ENCODE assay signal across 31 cellular contexts in genomic region chr10:72011976-72012512, GRCh38. TPM values are rescaled to one million over a fixed set of nuclear protein-coding genes. Genes with fewer than 3 reads are reported as not detected.
DNase-seq lines count a peak whose midpoint lies in the region; ATAC-seq and TF ChIP-seq lines count a peak whose summit lies in the region.
"Had no signal": no experiment of that assay in that cellular context is flagged by ENCODE, and none has a peak within 500 bp of the region (broad histone marks: within the 10 kb centered on the region; RNA-seq: fewer than 3 reads in every experiment).

No MANE protein-coding gene starts in this region.

- H3K4me3 ChIP-seq in ascending aorta (no peak overlapping the region), thoracic aorta (no peak overlapping the region)
- H3K4me3 ChIP-seq: colonic mucosa, hepatocyte, pancreas, SJCRH30, thyroid gland had no signal

- peaks cover 32% of the 10 kb centered on the region for H3K4me1 Mint-ChIP-seq in HFFc6 (ENCODE audit: low read depth)
- H3K4me1 Mint-ChIP-seq in nephron = peaks cover 68% of the 10 kb centered on the region
- H3K4me1 Mint-ChIP-seq: activated CD4-positive, alpha-beta T cell treated with anti-CD3 and anti-CD28 coated beads, Interleukin-2, amount 10 ng/mL, durations not matched to agents 7 days and 5 days; activated CD8-positive, alpha-beta memory T cell treated with anti-CD3 and anti-CD28 coated beads, Interleukin-2, amount 10 ng/mL, durations not matched to agents 7 days and 5 days; stimulated activated naive B cell treated with anti-CD40 and anti-IgM and Interleukin-4, amounts not matched to agents 10 μg/mL and 1 μg/mL and 100 μg/mL, for 72 hours had no signal

- H3K27me3 ChIP-seq in ascending aorta (no peaks in the 10 kb centered on the region), thoracic aorta (replicated peaks; ENCODE audit: insufficient read depth) (no peaks in the 10 kb centered on the region)
- H3K27me3 ChIP-seq: brain microvascular endothelial cell, colonic mucosa, hepatocyte, pancreas, SJCRH30, thyroid gland had no signal

- no peaks in the 10 kb centered on the region for H3K9me3 ChIP-seq in ascending aorta
- no peaks in the 10 kb centered on the region for H3K9me3 ChIP-seq in thoracic aorta
- H3K9me3 ChIP-seq: colonic mucosa, pancreas, SJCRH30, thyroid gland had no signal

- H3K9me3 Mint-ChIP-seq in HFFc6 (no peaks in the 10 kb centered on the region), nephron (no peaks in the 10 kb centered on the region)
- H3K9me3 Mint-ChIP-seq: activated CD4-positive, alpha-beta T cell treated with anti-CD3 and anti-CD28 coated beads, Interleukin-2, amount 10 ng/mL, durations not matched to agents 7 days and 5 days; natural killer cell treated with Interleukin-12 subunit alpha and Interleukin-12 subunit beta and Interleukin-15 and Interleukin-18, amount 100 ng/mL, for 72 hours; stimulated activated naive B cell treated with anti-CD40 and anti-IgM and Interleukin-4, amounts not matched to agents 10 μg/mL and 1 μg/mL and 100 μg/mL, for 72 hours had no signal

- peaks cover 15 to 24% of the 10 kb centered on the region in 2 donors for H3K36me3 ChIP-seq in ascending aorta
- peaks cover 30% of the 10 kb centered on the region for H3K36me3 ChIP-seq in thoracic aorta
- H3K36me3 ChIP-seq: colonic mucosa, WERI-Rb-1 had no signal

- intact Hi-C loops in ascending aorta (cut with DNase I) = no loop called here

- no peak overlapping the region for H3K4me3 Mint-ChIP-seq in HFFc6
- no peak overlapping the region for H3K4me3 Mint-ChIP-seq in nephron
- H3K4me3 Mint-ChIP-seq: activated CD4-positive, alpha-beta T cell treated with anti-CD3 and anti-CD28 coated beads, Interleukin-2, amount 10 ng/mL, durations not matched to agents 7 days and 5 days; activated CD8-positive, alpha-beta memory T cell treated with anti-CD3 and anti-CD28 coated beads, Interleukin-2, amount 10 ng/mL, durations not matched to agents 7 days and 5 days; natural killer cell treated with Interleukin-12 subunit alpha and Interleukin-12 subunit beta and Interleukin-15 and Interleukin-18, amount 100 ng/mL, for 72 hours; stimulated activated naive B cell treated with anti-CD40 and anti-IgM and Interleukin-4, amounts not matched to agents 10 μg/mL and 1 μg/mL and 100 μg/mL, for 72 hours had no signal

- H3K27me3 Mint-ChIP-seq in HFFc6 (ENCODE audit: insufficient read depth) (peaks cover 7% of the 10 kb centered on the region), nephron (ENCODE audit: low read depth) (peaks cover 2% of the 10 kb centered on the region)
- H3K27me3 Mint-ChIP-seq: activated CD4-positive, alpha-beta T cell treated with anti-CD3 and anti-CD28 coated beads, Interleukin-2, amount 10 ng/mL, durations not matched to agents 7 days and 5 days; activated CD8-positive, alpha-beta memory T cell treated with anti-CD3 and anti-CD28 coated beads, Interleukin-2, amount 10 ng/mL, durations not matched to agents 7 days and 5 days; natural killer cell treated with Interleukin-12 subunit alpha and Interleukin-12 subunit beta and Interleukin-15 and Interleukin-18, amount 100 ng/mL, for 72 hours had no signal

- H3K27ac Mint-ChIP-seq in HFFc6 = peak overlapping the region; percentile 11; the same call in 1 of the 2 replicates
- peak overlapping the region in 2 of 3 experiments; percentile 58 to 99 for H3K27ac Mint-ChIP-seq in nephron
- H3K27ac Mint-ChIP-seq: activated CD4-positive, alpha-beta T cell treated with anti-CD3 and anti-CD28 coated beads, Interleukin-2, amount 10 ng/mL, durations not matched to agents 7 days and 5 days; activated CD8-positive, alpha-beta memory T cell treated with anti-CD3 and anti-CD28 coated beads, Interleukin-2, amount 10 ng/mL, durations not matched to agents 7 days and 5 days; natural killer cell treated with Interleukin-12 subunit alpha and Interleukin-12 subunit beta and Interleukin-15 and Interleukin-18, amount 100 ng/mL, for 72 hours; stimulated activated naive B cell treated with anti-CD40 and anti-IgM and Interleukin-4, amounts not matched to agents 10 μg/mL and 1 μg/mL and 100 μg/mL, for 72 hours had no signal

- TF ChIP-seq CTCF in HFFc6 (IDR thresholded peaks at IDR 0.05) (no peak), ascending aorta (IDR thresholded peaks at IDR 0.05) (no peak), nephron (IDR thresholded peaks at IDR 0.05; ENCODE audit: unreplicated experiment in 3 of 3) (no peak), thoracic aorta (IDR thresholded peaks at IDR 0.05) (no peak)

- H3K36me3 Mint-ChIP-seq in HFFc6 (ENCODE audit: low read depth) = peaks cover 38% of the 10 kb centered on the region
- peaks cover 21% of the 10 kb centered on the region for H3K36me3 Mint-ChIP-seq in nephron (ENCODE audit: low read depth)
- H3K36me3 Mint-ChIP-seq: activated CD8-positive, alpha-beta memory T cell treated with anti-CD3 and anti-CD28 coated beads, Interleukin-2, amount 10 ng/mL, durations not matched to agents 7 days and 5 days; natural killer cell treated with Interleukin-12 subunit alpha and Interleukin-12 subunit beta and Interleukin-15 and Interleukin-18, amount 100 ng/mL, for 72 hours; stimulated activated naive B cell treated with anti-CD40 and anti-IgM and Interleukin-4, amounts not matched to agents 10 μg/mL and 1 μg/mL and 100 μg/mL, for 72 hours had no signal

- H3K4me1 ChIP-seq in ascending aorta (peaks cover 24 to 39% of the 10 kb centered on the region in 2 donors), thoracic aorta (ENCODE audit: control insufficient read depth in 1 of 2, low read depth in 2 of 2) (peaks cover 34 to 60% of the 10 kb centered on the region in 2 donors)
- H3K4me1 ChIP-seq: colonic mucosa, pancreas had no signal

- ATAC-seq in thoracic aorta (ENCODE audit: insufficient number of reproducible peaks, low FRiP score, low read depth) = no peak
- ATAC-seq in GM19351 (IDR thresholded peaks at IDR 0.05; ENCODE audit: unreplicated experiment) = no peak
- ATAC-seq in GM21786 (IDR thresholded peaks at IDR 0.05; ENCODE audit: unreplicated experiment) = no peak
- ATAC-seq: activated CD8-positive, alpha-beta memory T cell treated with anti-CD3 and anti-CD28 coated beads, Interleukin-2, amount 10 ng/mL, durations not matched to agents 7 days and 5 days; HCT116; left lobe of liver; natural killer cell treated with Interleukin-12 subunit alpha and Interleukin-12 subunit beta and Interleukin-15 and Interleukin-18, amount 100 ng/mL, for 72 hours; Panc1; stimulated activated naive B cell treated with anti-CD40 and anti-IgM and Interleukin-4, amounts not matched to agents 10 μg/mL and 1 μg/mL and 100 μg/mL, for 72 hours had no signal

- H3K27ac ChIP-seq in ascending aorta (peak overlapping the region; percentile 22 to 32), thoracic aorta (peak overlapping the region; percentile 52 to 94)
- H3K27ac ChIP-seq: brain microvascular endothelial cell, colonic mucosa, hepatocyte, pancreas, SJCRH30, WERI-Rb-1 had no signal

- DNase-seq in HFFc6 (no peak), ascending aorta (ENCODE audit: low spot score in 2 of 2) (no peak), thoracic aorta (ENCODE audit: low spot score) (no peak)
- DNase-seq in activated CD4-positive, alpha-beta T cell treated with anti-CD3 and anti-CD28 coated beads, Interleukin-2, amount 50 U/mL, for 1 hour = no peak
- DNase-seq: activated CD4-positive, alpha-beta T cell treated with anti-CD3 and anti-CD28 coated beads, Interleukin-2, amount 10 ng/mL, durations not matched to agents 7 days and 5 days; activated CD8-positive, alpha-beta memory T cell treated with anti-CD3 and anti-CD28 coated beads, Interleukin-2, amount 10 ng/mL, durations not matched to agents 7 days and 5 days; activated naive CD4-positive, alpha-beta T cell; activated T-cell treated with anti-CD3 and anti-CD28 coated beads, Interleukin-2, amount 50 U/mL, for 48 hours; brain microvascular endothelial cell; Calu3; colonic mucosa; foreskin fibroblast; KBM-7; NCI-H1105 treated with DMSO at 0.1 percent for 48 hours; NCI-H1930; NCI-H526; pancreas; SJCRH30; stimulated activated CD4-positive, alpha-beta T cell treated with anti-CD3 and anti-CD28 coated beads, Interleukin-4, amount 100 ng/mL, for 24 hours; stimulated activated naive B cell treated with anti-CD40 and anti-IgM and Interleukin-4, amounts not matched to agents 10 μg/mL and 1 μg/mL and 100 μg/mL, for 72 hours; T1000; thyroid gland; WERI-Rb-1 had no signal

RNA-seq across cellular contexts. Expression of gene CHST3, which starts 47.8 kb away (rescaled TPM):
- 10 to 100 TPM; 34.9 to 48.1 (median 40.3) TPM for total RNA-seq in HFFc6 (2021; fragmentation: NEBNext Ultra II Directional; extraction: Animal tissue kit (Norgen Biotek cat#: 25700))
- 41.4 TPM for total RNA-seq in ascending aorta
- total RNA-seq in thoracic aorta = 10 to 100 TPM; 54.4 to 80.6 TPM
- total RNA-seq: natural killer cell treated with Interleukin-12 subunit alpha and Interleukin-12 subunit beta and Interleukin-15 and Interleukin-18, amount 100 ng/mL, for 72 hours had no signal
